In the genomic region with DNA sequence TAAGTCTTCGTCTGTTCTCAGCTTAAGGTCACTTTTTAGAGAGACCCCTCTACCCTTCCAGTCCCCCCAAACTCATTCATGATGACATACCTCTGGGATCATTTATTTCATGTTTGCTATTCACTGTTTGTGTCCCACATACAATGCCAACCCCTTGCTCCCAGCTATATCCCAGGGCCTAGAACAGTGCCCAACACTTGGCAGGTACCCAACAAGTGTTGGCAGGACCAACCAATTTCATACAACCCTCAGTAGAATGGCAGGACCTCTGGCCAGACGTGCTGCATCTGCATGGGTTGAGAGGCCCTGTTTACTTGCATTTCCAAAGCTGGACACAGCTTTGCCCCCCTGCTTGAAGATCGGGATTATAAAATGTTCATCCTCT, we compare ENCODE assay signal across 12 cellular contexts.
DNase-seq lines count a peak whose midpoint lies in the region; ATAC-seq and TF ChIP-seq lines count a peak whose summit lies in the region.
"Had no signal": no experiment of that assay in that cellular context is flagged by ENCODE, and none has a peak within 500 bp of the region (broad histone marks: within the 10 kb centered on the region; RNA-seq: fewer than 3 reads in every experiment).

No MANE protein-coding gene starts in this region.

- POLR2A ChIA-PET in activated B cell treated with CpG ODN at 0.5 μM for 24 hours (lab: Charles Lee), result no interaction called here

- H3K27me3 Mint-ChIP-seq in activated B cell treated with CpG ODN at 0.5 μM for 24 hours, result no peaks in the 10 kb centered on the region
- H3K27me3 Mint-ChIP-seq in neural crest cell (ENCODE audit: low read depth), result no peaks in the 10 kb centered on the region
- no peaks in the 10 kb centered on the region for H3K27me3 Mint-ChIP-seq in stimulated activated naive B cell treated with anti-CD40 and anti-IgM and Interleukin-4, amounts not matched to agents 10 μg/mL and 1 μg/mL and 100 μg/mL, for 72 hours
- H3K27me3 Mint-ChIP-seq: CD4-positive, CD25-positive, alpha-beta regulatory T cell had no signal

- DNase-seq in Right ventricle myocardium superior (peak; percentile 35), Right ventricle myocardium inferior (ENCODE audit: missing footprints) (no peak), activated B cell treated with CpG ODN at 0.5 μM for 24 hours (no peak), neural crest cell (ENCODE audit: low read depth, low spot score) (no peak)
- no peak for DNase-seq in stimulated activated naive B cell treated with anti-CD40 and anti-IgM and Interleukin-4, amounts not matched to agents 10 μg/mL and 1 μg/mL and 100 μg/mL, for 72 hours
- no peak for DNase-seq in stimulated activated CD4-positive, alpha-beta T cell treated with anti-CD3 and anti-CD28 coated beads, Interleukin-1b, Interleukin-23, amount 100 ng/mL, for 48 hours
- DNase-seq: CD4-positive, CD25-positive, alpha-beta regulatory T cell; DMS53; GF-D8 had no signal

- H3K9me3 Mint-ChIP-seq in activated B cell treated with CpG ODN at 0.5 μM for 24 hours, result no peaks in the 10 kb centered on the region
- no peaks in the 10 kb centered on the region for H3K9me3 Mint-ChIP-seq in neural crest cell
- H3K9me3 Mint-ChIP-seq in stimulated activated naive B cell treated with anti-CD40 and anti-IgM and Interleukin-4, amounts not matched to agents 10 μg/mL and 1 μg/mL and 100 μg/mL, for 72 hours, result no peaks in the 10 kb centered on the region
- H3K9me3 Mint-ChIP-seq: CD4-positive, CD25-positive, alpha-beta regulatory T cell had no signal

- intact Hi-C loops in Right ventricle myocardium superior (cut with DNase I) (no loop called here), Right ventricle myocardium inferior (cut with DNase I) (no loop called here), activated B cell treated with CpG ODN at 0.5 μM for 24 hours (cut with micrococcal nuclease) (no loop called here)

- CTCF ChIA-PET in activated B cell treated with CpG ODN at 0.5 μM for 24 hours (lab: Charles Lee), result interaction anchor here (1.4 kb wide), 1 partner anchor 14 kb away, joined by 3 read pairs; no protein-coding TSS in a partner anchor

- peaks cover 2% of the 10 kb centered on the region for H3K4me1 Mint-ChIP-seq in activated B cell treated with CpG ODN at 0.5 μM for 24 hours
- peaks cover 31% of the 10 kb centered on the region for H3K4me1 Mint-ChIP-seq in neural crest cell
- peaks cover 4 to 5% of the 10 kb centered on the region in 2 donors for H3K4me1 Mint-ChIP-seq in stimulated activated naive B cell treated with anti-CD40 and anti-IgM and Interleukin-4, amounts not matched to agents 10 μg/mL and 1 μg/mL and 100 μg/mL, for 72 hours

- no peak overlapping the region for H3K4me3 Mint-ChIP-seq in activated B cell treated with CpG ODN at 0.5 μM for 24 hours
- peak overlapping the region; percentile 17 for H3K4me3 Mint-ChIP-seq in neural crest cell
- no peak overlapping the region for H3K4me3 Mint-ChIP-seq in stimulated activated naive B cell treated with anti-CD40 and anti-IgM and Interleukin-4, amounts not matched to agents 10 μg/mL and 1 μg/mL and 100 μg/mL, for 72 hours
- H3K4me3 Mint-ChIP-seq: CD4-positive, CD25-positive, alpha-beta regulatory T cell had no signal

- TF ChIP-seq CTCF in activated B cell treated with CpG ODN at 0.5 μM for 24 hours (IDR thresholded peaks at IDR 0.05), result no peak
- no peak for TF ChIP-seq CTCF in neural crest cell (conservative IDR thresholded peaks at IDR 0.05)

- ATAC-seq in Right ventricle myocardium superior (ENCODE audit: poor library complexity), result no peak
- ATAC-seq in Right ventricle myocardium inferior, result no peak
- ATAC-seq in activated B cell treated with CpG ODN at 0.5 μM for 24 hours (ENCODE audit: low read depth), result no peak
- ATAC-seq in stimulated activated naive B cell treated with anti-CD40 and anti-IgM and Interleukin-4, amounts not matched to agents 10 μg/mL and 1 μg/mL and 100 μg/mL, for 72 hours (replicated peaks), result no peak
- no peak for ATAC-seq in GM19463 (IDR thresholded peaks at IDR 0.05; ENCODE audit: unreplicated experiment)
- ATAC-seq in GM21515 (IDR thresholded peaks at IDR 0.05; ENCODE audit: unreplicated experiment), result no peak
- ATAC-seq: K562 had no signal

- H3K27ac Mint-ChIP-seq in activated B cell treated with CpG ODN at 0.5 μM for 24 hours, result peak overlapping the region; percentile 22
- H3K27ac Mint-ChIP-seq in neural crest cell (ENCODE audit: unreplicated experiment), result no peak overlapping the region
- peak overlapping the region; percentile 44 for H3K27ac Mint-ChIP-seq in stimulated activated naive B cell treated with anti-CD40 and anti-IgM and Interleukin-4, amounts not matched to agents 10 μg/mL and 1 μg/mL and 100 μg/mL, for 72 hours
- H3K27ac Mint-ChIP-seq: CD4-positive, CD25-positive, alpha-beta regulatory T cell had no signal

- peaks cover 38% of the 10 kb centered on the region for H3K36me3 Mint-ChIP-seq in activated B cell treated with CpG ODN at 0.5 μM for 24 hours (ENCODE audit: low read depth)
- no peaks in the 10 kb centered on the region for H3K36me3 Mint-ChIP-seq in neural crest cell (ENCODE audit: low read depth)
- H3K36me3 Mint-ChIP-seq in stimulated activated naive B cell treated with anti-CD40 and anti-IgM and Interleukin-4, amounts not matched to agents 10 μg/mL and 1 μg/mL and 100 μg/mL, for 72 hours, result peaks cover 11 to 27% of the 10 kb centered on the region in 2 donors
